17 cellular contexts compared by ENCODE assay signal in the genomic region with DNA sequence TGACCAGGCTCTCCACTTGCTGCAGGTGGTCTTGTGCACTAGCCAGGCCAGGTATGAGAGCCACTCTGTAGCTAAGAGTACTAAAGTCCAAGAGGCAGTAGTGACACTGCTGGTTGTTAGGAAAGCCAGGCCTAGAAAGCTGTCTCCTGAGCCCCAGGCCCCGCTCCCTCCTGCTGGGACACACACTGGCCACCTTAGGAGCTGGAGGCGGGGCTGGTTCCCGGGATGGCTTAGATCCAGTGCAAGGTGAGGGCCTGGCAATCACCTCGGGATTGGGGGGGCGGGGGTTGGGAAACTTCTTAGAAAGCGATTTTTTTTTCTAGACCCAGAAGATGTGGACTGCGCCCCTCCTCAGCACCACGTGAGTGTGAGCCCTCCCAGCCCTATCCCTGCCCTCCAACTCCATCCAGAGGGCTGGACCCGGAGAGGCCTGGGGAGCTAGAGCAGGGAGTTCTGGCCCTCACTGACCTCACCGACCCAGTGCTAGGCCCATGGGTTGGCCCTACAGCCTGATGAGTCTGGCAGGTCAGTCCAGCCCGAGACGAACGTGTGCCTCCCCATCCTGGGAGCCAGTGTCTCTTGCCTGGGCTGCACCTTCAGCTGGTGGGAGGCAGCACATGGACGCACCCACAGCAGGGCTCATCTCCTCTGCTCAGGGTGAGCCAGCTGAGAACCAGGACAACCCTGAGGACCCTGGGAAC.
"Had no signal": no experiment of that assay in that cellular context is flagged by ENCODE, and none has a peak within 500 bp of the region (broad histone marks: within the 10 kb centered on the region; RNA-seq: fewer than 3 reads in every experiment).

No MANE protein-coding gene starts in this region.

- H3K27ac ChIP-seq: tibial artery had no signal

- FAIRE-seq: bronchial epithelial cell, urothelium cell line had no signal

- ATAC-seq: left ventricle myocardium superior; natural killer cell; stimulated activated naive CD8-positive, alpha-beta T cell treated with anti-CD3 and anti-CD28 coated beads, Interleukin-15, Interleukin-2, amounts not matched to agents 100 U/mL and 50 U/mL, for 24 hours had no signal

- H3K9me3 ChIP-seq: esophagus squamous epithelium, tibial artery had no signal

- H3K4me3 ChIP-seq: esophagus squamous epithelium, tibial artery had no signal

- H3K4me1 ChIP-seq: tibial artery had no signal

- DNase-seq: activated CD8-positive, alpha-beta memory T cell treated with anti-CD3 and anti-CD28 coated beads for 24 hours; dermis blood vessel endothelial cell; effector memory CD4-positive, alpha-beta T cell; esophagus squamous epithelium; immature natural killer cell; kidney glomerular epithelial cell; left ventricle myocardium superior; natural killer cell; nucleus accumbens; stimulated activated CD4-positive, alpha-beta T cell treated with anti-CD3 and anti-CD28 coated beads, Interleukin-12 subunit alpha, Interleukin-12 subunit beta, amount 100 ng/mL, for 4 hours; stimulated activated CD4-positive, alpha-beta T cell treated with anti-CD3 and anti-CD28 coated beads, Interleukin-1b, Interleukin-23, amount 100 ng/mL, for 48 hours; stimulated activated naive CD8-positive, alpha-beta T cell treated with anti-CD3 and anti-CD28 coated beads, Interleukin-15, Interleukin-2, amounts not matched to agents 100 U/mL and 50 U/mL, for 24 hours; substantia nigra; T1000; tibial artery had no signal

- H3K36me3 ChIP-seq: tibial artery had no signal
